Comparison of ENCODE assay signal across 8 cellular contexts in genomic region chr16:2911580-2912329, GRCh38. TPM values are rescaled to one million over a fixed set of nuclear protein-coding genes. Genes with fewer than 3 reads are reported as not detected.
A peak's percentile ranks its signal among the peaks of the same experiment; 100 is the strongest.
DNase-seq lines count a peak whose midpoint lies in the region; ATAC-seq and TF ChIP-seq lines count a peak whose summit lies in the region.

Gene FLYWCH1 (plus strand): TSS chr16:2911931. CDS start chr16:2929686, 17,755 bp downstream.

- under 1% methylated on average over 66 of the region's 87 CpGs for WGBS in prostate gland

- H3K9me3 ChIP-seq in left ventricle myocardium inferior (replicated peaks), result no peaks in the 10 kb centered on the region
- H3K9me3 ChIP-seq in prostate gland, result no peaks in the 10 kb centered on the region

- H3K4me3 ChIP-seq in left ventricle myocardium inferior (peak within 1 kb of the TSS; percentile 91), prostate gland (peak within 1 kb of the TSS; percentile 86 to 92)

- TF ChIP-seq CTCF in left ventricle myocardium inferior (IDR thresholded peaks at IDR 0.05; ENCODE audit: borderline replicate concordance) (no peak), prostate gland (IDR thresholded peaks at IDR 0.05) (peak in 2 of 4 experiments; percentile 31 to 44)

- DNase-seq in NCI-H187 treated with DMSO at 0.1 percent for 48 hours (lab: John Stamatoyannopoulos, UW), result peak; percentile 94
- peak; percentile 94 to 99 (median 98) for DNase-seq in T-helper 2 cell
- DNase-seq in left ventricle myocardium inferior, result peak; percentile 99
- peak; percentile 98 for DNase-seq in prostate gland (ENCODE audit: low spot score)
- peak; percentile 99 for DNase-seq in ureter (ENCODE audit: low spot score)

- peak; percentile 89 for ATAC-seq in GM18505 (IDR thresholded peaks at IDR 0.05; ENCODE audit: unreplicated experiment)
- peak; percentile 93 for ATAC-seq in HG02970 (IDR thresholded peaks at IDR 0.05; ENCODE audit: low FRiP score, unreplicated experiment)

- intact Hi-C loops in left ventricle myocardium inferior (cut with micrococcal nuclease), result no loop called here
- intact Hi-C loops in prostate gland (cut with DNase I), result loop anchor here (5.0 kb wide), 1 partner anchor 39 kb away; no protein-coding TSS in a partner anchor

- TF ChIP-seq POLR2A in GM18505 (IDR thresholded peaks at IDR 0.05; ENCODE audit: borderline replicate concordance, extremely low read depth, insufficient read depth, insufficient read length), result peak; percentile 72
- peak; percentile 84 for TF ChIP-seq POLR2A in prostate gland (IDR thresholded peaks at IDR 0.05)

- no peaks in the 10 kb centered on the region for H3K27me3 ChIP-seq in left ventricle myocardium inferior (ENCODE audit: low read depth)
- no peaks in the 10 kb centered on the region for H3K27me3 ChIP-seq in prostate gland (replicated peaks; ENCODE audit: insufficient read depth)

- peak within 1 kb of the TSS; percentile 62 for H3K27ac ChIP-seq in angular gyrus (ENCODE audit: low read depth, low read length)
- peak within 1 kb of the TSS; percentile 94 for H3K27ac ChIP-seq in left ventricle myocardium inferior (replicated peaks)
- peak within 1 kb of the TSS; percentile 85 to 89 for H3K27ac ChIP-seq in prostate gland

- H3K36me3 ChIP-seq in left ventricle myocardium inferior (peaks cover 29% of the 10 kb centered on the region), prostate gland (no peaks in the 10 kb centered on the region)

- H3K4me1 ChIP-seq in left ventricle myocardium inferior (peaks cover 33% of the 10 kb centered on the region), prostate gland (replicated peaks) (peaks cover 6% of the 10 kb centered on the region)

RNA-seq across cellular contexts. Expression of gene FLYWCH1, which starts in this region (rescaled TPM):
- total RNA-seq in left ventricle myocardium inferior (35.7 TPM), prostate gland (10 to 100 TPM; 53.0 to 55.6 TPM), ureter (39.6 TPM)

Comparison
In these comparisons a context has a peak if more than half of its experiments do, and no peak if none do; other contexts are left out.
1. Peak in every context shown above with its lines: DNase-seq, ATAC-seq, H3K4me3 ChIP-seq and H3K27ac ChIP-seq.